ENCODE assay signal across 8 cellular contexts in the genomic region with DNA sequence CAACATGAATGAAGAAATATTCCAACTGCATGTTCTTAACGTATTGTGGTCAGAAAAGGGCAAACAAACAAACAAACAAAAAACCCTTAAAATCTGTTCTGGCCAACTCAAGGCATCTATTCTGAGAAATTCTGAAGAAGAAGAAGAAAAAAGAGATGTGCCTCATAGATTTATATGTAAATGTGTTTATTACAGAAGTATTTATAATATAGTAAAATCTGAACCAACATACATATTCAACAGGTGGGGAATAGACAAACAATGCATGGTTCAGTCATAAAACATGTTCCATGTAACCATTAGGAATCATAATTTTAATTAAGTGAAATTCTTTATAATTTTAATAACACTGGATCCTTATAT. TPM values are rescaled to one million over a fixed set of nuclear protein-coding genes. Genes with fewer than 3 reads are reported as not detected.
DNase-seq lines count a peak whose midpoint lies in the region; ATAC-seq and TF ChIP-seq lines count a peak whose summit lies in the region.

No MANE protein-coding gene starts in this region.

- no peak for TF ChIP-seq POLR2A in heart left ventricle (IDR thresholded peaks at IDR 0.05)

- peak overlapping the region; percentile 21 to 84 (median 69) for H3K4me3 ChIP-seq in heart left ventricle
- peak overlapping the region; percentile 57 to 60 for H3K4me3 ChIP-seq in cardiac fibroblast (replicated peaks in 1 of 2; ENCODE audit: low read depth in 2 of 2, low read length in 2 of 2)
- H3K4me3 ChIP-seq in mesodermal cell (ENCODE audit: extremely low read depth, insufficient read depth, low read length, poor library complexity, severe bottlenecking) = peak overlapping the region; percentile 38
- H3K4me3 ChIP-seq in aorta (ENCODE audit: low read length in 2 of 2) = peak overlapping the region; percentile 92 to 94

- peaks cover 0 to 17% (median 6%) of the 10 kb centered on the region in 9 donors for H3K36me3 ChIP-seq in heart left ventricle
- no peaks in the 10 kb centered on the region for H3K36me3 ChIP-seq in mesodermal cell (ENCODE audit: control insufficient read depth, insufficient read depth, low read length)
- peaks cover 0 to 2% of the 10 kb centered on the region in 2 donors for H3K36me3 ChIP-seq in aorta (ENCODE audit: control insufficient read depth in 1 of 2, insufficient read depth in 2 of 2, low read length in 1 of 2)

- H3K9me3 ChIP-seq in heart left ventricle (no peaks in the 10 kb centered on the region), mesodermal cell (ENCODE audit: control insufficient read depth, low read length) (no peaks in the 10 kb centered on the region), aorta (ENCODE audit: control insufficient read depth, low read length) (no peaks in the 10 kb centered on the region)

- WGBS in heart left ventricle, 4 donors = 0 to 3% (median 1%) methylated on average over 1 of the region's 1 CpG
- WGBS in mesodermal cell (ENCODE audit: insufficient coverage in 2 of 2), 2 experiments = no CpG with 5 or more reads among the region's 1 CpG
- 0% methylated on average over 1 of the region's 1 CpG for WGBS in aorta, 2 donors

- TF ChIP-seq CTCF in heart left ventricle (IDR thresholded peaks at IDR 0.05) (no peak), cardiac fibroblast (IDR thresholded peaks at IDR 0.05; ENCODE audit: low read depth, low read length) (no peak)

- ATAC-seq in heart left ventricle (no peak), Right ventricle myocardium inferior (no peak), aorta (ENCODE audit: low FRiP score) (no peak), GM21528 (IDR thresholded peaks at IDR 0.05; ENCODE audit: low FRiP score, unreplicated experiment) (no peak), GM19397 (IDR thresholded peaks at IDR 0.05; ENCODE audit: unreplicated experiment) (no peak)

- DNase-seq in heart left ventricle = no peak
- no peak for DNase-seq in Right ventricle myocardium inferior (ENCODE audit: missing footprints)
- no peak for DNase-seq in cardiac fibroblast (ENCODE audit: low read depth in 2 of 2)
- DNase-seq in aorta = no peak
- no peak for DNase-seq in activated T-cell treated with anti-CD3 and anti-CD28 coated beads, Interleukin-2, amount 50 U/mL, for 1 hour

- H3K27me3 ChIP-seq in heart left ventricle = no peaks in the 10 kb centered on the region
- H3K27me3 ChIP-seq in aorta (ENCODE audit: control insufficient read depth in 1 of 2, insufficient read depth in 2 of 2, low read length in 1 of 2) = no peaks in the 10 kb centered on the region

- H3K4me1 ChIP-seq in heart left ventricle = peaks cover 0 to 41% (median 15%) of the 10 kb centered on the region in 12 donors
- H3K4me1 ChIP-seq in mesodermal cell (ENCODE audit: control insufficient read depth, insufficient read depth, low read length, poor library complexity, severe bottlenecking) = no peaks in the 10 kb centered on the region
- no peaks in the 10 kb centered on the region for H3K4me1 ChIP-seq in aorta (ENCODE audit: control insufficient read depth in 1 of 2, insufficient read depth in 2 of 2, low read length in 2 of 2)

- intact Hi-C loops in heart left ventricle (cut with DNase I) (loop anchor here in 3 of 10 donors (1.0 to 5.0 kb wide), 3 partner anchors 37 to 157 kb away; a partner anchor contains a TSS), Right ventricle myocardium inferior (cut with DNase I) (no loop called here), aorta (cut with DNase I) (no loop called here)

- peak overlapping the region in 11 of 12 donors; percentile 73 to 96 (median 88) for H3K27ac ChIP-seq in heart left ventricle
- H3K27ac ChIP-seq in mesodermal cell (ENCODE audit: low read depth, low read length, severe bottlenecking) = no peak overlapping the region
- H3K27ac ChIP-seq in aorta (ENCODE audit: low read depth in 1 of 2, low read length in 2 of 2) = no peak overlapping the region

RNA-seq across cellular contexts. Expression of a gene that starts 0.6 kb away (rescaled TPM):
- total RNA-seq in heart left ventricle (10 to 100 TPM in 5 of 9 donors, 1 to 10 TPM in 4; 2.7 to 71.1 (median 10.2) TPM), Right ventricle myocardium inferior (17.0 TPM), aorta (10 to 100 TPM; 12.8 to 53.7 TPM)
- polyA plus RNA-seq in heart left ventricle (10 to 100 TPM in 1 of 2 donors, 1 to 10 TPM in 1; 5.8 to 11.5 TPM), aorta (10 to 100 TPM in 1 of 2 donors, 1 to 10 TPM in 1; 9.1 to 18.2 TPM)
- 2.3 TPM for polyA plus RNA-seq in mesodermal cell (2013, experiment 1 of 2)
- 2.6 TPM for polyA plus RNA-seq in mesodermal cell (2013, experiment 2 of 2)

RNA-seq across cellular contexts. Expression of a gene that starts 17.3 kb away (rescaled TPM):
- total RNA-seq in heart left ventricle (10 to 100 TPM in 2 of 9 donors, 1 to 10 TPM in 7; 1.7 to 20.4 (median 3.0) TPM), Right ventricle myocardium inferior (6.0 TPM), aorta (10 to 100 TPM; 15.7 to 22.3 TPM)
- polyA plus RNA-seq in heart left ventricle (1 to 10 TPM; 3.2 to 4.3 TPM), aorta (10 to 100 TPM in 1 of 2 donors, 1 to 10 TPM in 1; 3.9 to 13.4 TPM)
- 10.1 TPM for polyA plus RNA-seq in mesodermal cell (2013, experiment 1 of 2)
- 10.3 TPM for polyA plus RNA-seq in mesodermal cell (2013, experiment 2 of 2)

RNA-seq across cellular contexts. Expression of a gene that starts 36.5 kb away (rescaled TPM):
- total RNA-seq in heart left ventricle (10 to 100 TPM in 3 of 9 donors, 1 to 10 TPM in 6; 3.1 to 47.6 (median 9.1) TPM), Right ventricle myocardium inferior (11.2 TPM), aorta (10 to 100 TPM; 12.0 to 40.7 TPM)
- polyA plus RNA-seq in heart left ventricle (1 to 10 TPM; 5.1 to 5.2 TPM), aorta (10 to 100 TPM in 1 of 2 donors, 1 to 10 TPM in 1; 3.5 to 11.8 TPM)
- 3.2 TPM for polyA plus RNA-seq in mesodermal cell (2013, experiment 1 of 2)
- 2.6 TPM for polyA plus RNA-seq in mesodermal cell (2013, experiment 2 of 2)

Comparison
In these comparisons a context has a peak if more than half of its experiments do, and no peak if none do; other contexts are left out.
1. H3K27ac ChIP-seq: peak in heart left ventricle (11 of 12); none in mesodermal cell (single experiment) and aorta (0 of 2).
2. H3K4me3 ChIP-seq: peak in every context shown above with its lines; median percentile 93 in aorta; 69 in heart left ventricle; 58 in cardiac fibroblast; 38 in mesodermal cell.